In genomic region chr9:92438900-92439526, GRCh38 we compare ENCODE assay signal across 1 cellular context.
TF ChIP-seq lines count a peak whose summit lies in the region.

No MANE protein-coding gene starts in this region.

TF ChIP-seq in IMR-90, 13 proteins besides CTCF, POLR2A, EP300 and RAD21:
- TF ChIP-seq MXI1 (IDR thresholded peaks at IDR 0.05; ENCODE audit: borderline replicate concordance, low read depth, low read length): no peak
- no peak for TF ChIP-seq RFX5 (IDR thresholded peaks at IDR 0.05; ENCODE audit: low read depth, low read length)
- TF ChIP-seq SMC3 (IDR thresholded peaks at IDR 0.05; ENCODE audit: low read depth, low read length): peak; percentile 55
- TF ChIP-seq MAFK (IDR thresholded peaks at IDR 0.05; ENCODE audit: low read depth, low read length): no peak
